Comparison of ENCODE assay signal across 23 cellular contexts in genomic region chr5:178531786-178532185, GRCh38. TPM values are rescaled to one million over a fixed set of nuclear protein-coding genes. Genes with fewer than 3 reads are reported as not detected.
"Had no signal": no experiment of that assay in that cellular context is flagged by ENCODE, and none has a peak within 500 bp of the region (broad histone marks: within the 10 kb centered on the region; RNA-seq: fewer than 3 reads in every experiment).

No MANE protein-coding gene starts in this region.

- H3K36me3 ChIP-seq: heart left ventricle, right atrium auricular region, sigmoid colon, stomach had no signal

- FAIRE-seq: endometrium, frontal cortex, urothelium cell line had no signal

- DNase-seq: cortex of kidney; dorsolateral prefrontal cortex; effector CD8-positive, alpha-beta T cell; heart left ventricle; hippocampal formation; kidney glomerular epithelial cell; mammary epithelial cell; naive thymus-derived CD4-positive, alpha-beta T cell; nephron progenitor cell; posterior cingulate gyrus; sigmoid colon; stimulated activated CD4-positive, alpha-beta T cell treated with anti-CD3 and anti-CD28 coated beads, Interleukin-12 subunit alpha, Interleukin-12 subunit beta, amount 100 ng/mL, for 4 hours; stimulated activated naive CD4-positive, alpha-beta T cell; stomach; substantia nigra had no signal

- H3K27ac ChIP-seq: dorsolateral prefrontal cortex, heart left ventricle, right atrium auricular region, sigmoid colon, skin epidermis, stomach had no signal

- H3K4me3 ChIP-seq: dorsolateral prefrontal cortex, heart left ventricle, right atrium auricular region, sigmoid colon, skin epidermis, stomach had no signal

- H3K9me3 ChIP-seq: right atrium auricular region, sigmoid colon, stomach had no signal

- H3K4me1 ChIP-seq: sigmoid colon had no signal

- H3K27me3 ChIP-seq: dorsolateral prefrontal cortex, heart left ventricle, right atrium auricular region, sigmoid colon, stomach had no signal

RNA-seq across cellular contexts. Expression of gene COL23A1, which starts 58.4 kb away (rescaled TPM):
- total RNA-seq: fibroblast of lung, glomerular endothelial cell, osteocyte had no signal
- polyA plus RNA-seq: fibroblast of lung; naive thymus-derived CD4-positive, alpha-beta T cell had no signal
